Comparison of ENCODE assay signal across 18 cellular contexts in the genomic region with DNA sequence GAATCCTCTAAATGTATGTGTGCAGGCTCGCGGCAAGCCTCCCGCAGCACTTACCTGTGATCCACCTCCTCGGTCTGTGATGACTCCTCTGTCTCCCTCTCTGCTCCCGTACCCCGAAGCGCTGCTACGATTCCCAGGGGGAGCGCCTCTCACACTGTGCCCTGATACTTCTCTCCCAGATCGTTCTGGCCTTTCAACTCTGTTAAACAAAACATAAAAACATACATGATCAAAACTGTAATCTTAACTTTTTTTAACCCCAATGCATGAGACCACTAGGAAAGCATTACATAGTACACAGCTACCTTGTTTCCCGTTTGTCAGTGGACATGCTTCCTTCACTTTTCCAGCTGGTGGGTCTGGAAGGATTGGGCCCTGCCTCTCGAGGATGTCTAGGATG. TPM values are rescaled to one million over a fixed set of nuclear protein-coding genes. Genes with fewer than 3 reads are reported as not detected.
A peak's percentile ranks its signal among the peaks of the same experiment; 100 is the strongest.
DNase-seq lines count a peak whose midpoint lies in the region; ATAC-seq and TF ChIP-seq lines count a peak whose summit lies in the region.
"Had no signal": no experiment of that assay in that cellular context is flagged by ENCODE, and none has a peak within 500 bp of the region (broad histone marks: within the 10 kb centered on the region; RNA-seq: fewer than 3 reads in every experiment).

No MANE protein-coding gene starts in this region.

- no peaks in the 10 kb centered on the region for H3K4me1 ChIP-seq in HCT116 (ENCODE audit: control insufficient read depth in 1 of 2, insufficient read depth in 2 of 2, low read length in 2 of 2)

- no peak for TF ChIP-seq CTCF in HCT116 (IDR thresholded peaks at IDR 0.05 in 2 of 3, conservative IDR thresholded peaks at IDR 0.05 in 1 of 3; ENCODE audit: borderline replicate concordance in 1 of 3, insufficient read depth in 1 of 3, low read depth in 2 of 3, low read length in 2 of 3)
- TF ChIP-seq CTCF in nephron progenitor cell (IDR thresholded peaks at IDR 0.05), result no peak

- H3K9me3 Mint-ChIP-seq in activated naive CD4-positive, alpha-beta T cell treated with anti-CD3 and anti-CD28 coated beads, Interleukin-2, amount 50 U/mL, for 24 hours, result no peaks in the 10 kb centered on the region
- no peaks in the 10 kb centered on the region for H3K9me3 Mint-ChIP-seq in activated naive CD8-positive, alpha-beta T cell treated with anti-CD3 and anti-CD28 coated beads, Interleukin-2, amount 10 ng/mL, durations not matched to agents 7 days and 5 days
- no peaks in the 10 kb centered on the region for H3K9me3 Mint-ChIP-seq in nephron progenitor cell
- H3K9me3 Mint-ChIP-seq: CD4-positive, alpha-beta T cell had no signal

- no peaks in the 10 kb centered on the region for H3K27me3 ChIP-seq in HCT116 (ENCODE audit: insufficient read depth, low read length)

- TF ChIP-seq RAD21 in HCT116 (IDR thresholded peaks at IDR 0.05; ENCODE audit: low read depth), result no peak

- no peak overlapping the region for H3K4me3 ChIP-seq in HCT116 (replicated peaks in 1 of 2; ENCODE audit: low read depth in 1 of 2, low read length in 2 of 2)
- H3K4me3 ChIP-seq: GM23248 had no signal

- no peaks in the 10 kb centered on the region for H4K20me1 ChIP-seq in HCT116 (ENCODE audit: insufficient read depth)

- no peak overlapping the region for H3K27ac ChIP-seq in HCT116 (ENCODE audit: low read depth, low read length)
- H3K27ac ChIP-seq: GM23248, HL-60 had no signal

- peaks cover 4% of the 10 kb centered on the region for H3K4me1 Mint-ChIP-seq in activated naive CD4-positive, alpha-beta T cell treated with anti-CD3 and anti-CD28 coated beads, Interleukin-2, amount 50 U/mL, for 24 hours
- H3K4me1 Mint-ChIP-seq in activated naive CD8-positive, alpha-beta T cell treated with anti-CD3 and anti-CD28 coated beads, Interleukin-2, amount 10 ng/mL, durations not matched to agents 7 days and 5 days, result peaks cover 4% of the 10 kb centered on the region
- H3K4me1 Mint-ChIP-seq in nephron progenitor cell, result no peaks in the 10 kb centered on the region

- H3K36me3 Mint-ChIP-seq in activated naive CD4-positive, alpha-beta T cell treated with anti-CD3 and anti-CD28 coated beads, Interleukin-2, amount 50 U/mL, for 24 hours, result peaks cover 40% of the 10 kb centered on the region
- peaks cover 54% of the 10 kb centered on the region for H3K36me3 Mint-ChIP-seq in activated naive CD8-positive, alpha-beta T cell treated with anti-CD3 and anti-CD28 coated beads, Interleukin-2, amount 10 ng/mL, durations not matched to agents 7 days and 5 days
- H3K36me3 Mint-ChIP-seq in nephron progenitor cell (ENCODE audit: low read depth), result peaks cover 87% of the 10 kb centered on the region

- no peaks in the 10 kb centered on the region for H3K9me2 ChIP-seq in HCT116 (ENCODE audit: insufficient read depth)

- ATAC-seq in HCT116, result no peak
- ATAC-seq in activated naive CD8-positive, alpha-beta T cell treated with anti-CD3 and anti-CD28 coated beads, Interleukin-2, amount 10 ng/mL, durations not matched to agents 7 days and 5 days (ENCODE audit: low read depth), result no peak

- no peaks in the 10 kb centered on the region for H3K9me3 ChIP-seq in HCT116 (ENCODE audit: control insufficient read depth in 1 of 2, insufficient read depth in 1 of 2, low read depth in 1 of 2, low read length in 2 of 2)

- no peaks in the 10 kb centered on the region for H3K27me3 Mint-ChIP-seq in activated naive CD4-positive, alpha-beta T cell treated with anti-CD3 and anti-CD28 coated beads, Interleukin-2, amount 50 U/mL, for 24 hours
- no peaks in the 10 kb centered on the region for H3K27me3 Mint-ChIP-seq in activated naive CD8-positive, alpha-beta T cell treated with anti-CD3 and anti-CD28 coated beads, Interleukin-2, amount 10 ng/mL, durations not matched to agents 7 days and 5 days
- no peaks in the 10 kb centered on the region for H3K27me3 Mint-ChIP-seq in nephron progenitor cell (ENCODE audit: low read depth, poor library complexity)
- H3K27me3 Mint-ChIP-seq: CD4-positive, alpha-beta T cell had no signal

- TF ChIP-seq POLR2A in HCT116 (IDR thresholded peaks at IDR 0.05; ENCODE audit: borderline replicate concordance, extremely low read depth, insufficient read depth, insufficient read length), result no peak

- intact Hi-C loops in HCT116 (cut with micrococcal nuclease), result no loop called here

- TSS peak; percentile 19 for BruUV-seq in HCT116 (replicated peaks; lab: Mats Ljungman, UMichigan)

- H3K36me3 ChIP-seq in HCT116 (ENCODE audit: control insufficient read depth in 1 of 2, insufficient read depth in 2 of 2, low read length in 2 of 2), result peaks cover 57 to 73% of the 10 kb centered on the region in 2 experiments

- H3K9ac ChIP-seq in HCT116 (ENCODE audit: low read length), result no peak overlapping the region
- H3K9ac ChIP-seq: GM23248 had no signal

- RAD21 ChIA-PET in HCT116 (lab: Charles Lee; ENCODE audit: low non-redundant PET in 1 of 2, low total read pairs in 2 of 2, uncharacterized antibody in 2 of 2, unreplicated experiment in 2 of 2), result no interaction called here

- no peak overlapping the region for H3K4me2 ChIP-seq in HCT116 (ENCODE audit: low read length)

- POLR2A ChIA-PET in HCT116 (lab: Charles Lee), result interaction anchor here (0.7 kb wide), 1 partner anchor 16 kb away, joined by 3 read pairs; no protein-coding TSS in a partner anchor
- POLR2A ChIA-PET in activated naive CD8-positive, alpha-beta T cell treated with anti-CD3 and anti-CD28 coated beads, Interleukin-2, amount 10 ng/mL, durations not matched to agents 7 days and 5 days (lab: Charles Lee), result no interaction called here

- peaks cover 19% of the 10 kb centered on the region; the same call in 1 of the 2 replicates for H3K79me2 ChIP-seq in HCT116 (ENCODE audit: insufficient read depth, low read length)

- CTCF ChIA-PET in HCT116 (lab: Charles Lee), result no interaction called here

- H2AFZ ChIP-seq in HCT116 (ENCODE audit: low read depth, low read length, poor library complexity, severe bottlenecking), result no peak overlapping the region
- H2AFZ ChIP-seq: GM23248 had no signal

- H3K4me3 Mint-ChIP-seq in activated naive CD4-positive, alpha-beta T cell treated with anti-CD3 and anti-CD28 coated beads, Interleukin-2, amount 50 U/mL, for 24 hours, result no peak overlapping the region
- H3K4me3 Mint-ChIP-seq in activated naive CD8-positive, alpha-beta T cell treated with anti-CD3 and anti-CD28 coated beads, Interleukin-2, amount 10 ng/mL, durations not matched to agents 7 days and 5 days, result no peak overlapping the region
- no peak overlapping the region for H3K4me3 Mint-ChIP-seq in nephron progenitor cell
- H3K4me3 Mint-ChIP-seq: CD4-positive, alpha-beta T cell had no signal

- peak overlapping the region; percentile 27 for H3K27ac Mint-ChIP-seq in activated naive CD4-positive, alpha-beta T cell treated with anti-CD3 and anti-CD28 coated beads, Interleukin-2, amount 50 U/mL, for 24 hours
- H3K27ac Mint-ChIP-seq in activated naive CD8-positive, alpha-beta T cell treated with anti-CD3 and anti-CD28 coated beads, Interleukin-2, amount 10 ng/mL, durations not matched to agents 7 days and 5 days, result peak overlapping the region; percentile 13
- H3K27ac Mint-ChIP-seq in nephron progenitor cell, result peak overlapping the region; percentile 50
- H3K27ac Mint-ChIP-seq: CD4-positive, alpha-beta T cell had no signal

- DNase-seq in activated naive CD4-positive, alpha-beta T cell treated with anti-CD3 and anti-CD28 coated beads, Interleukin-2, amount 50 U/mL, for 16 hours, result no peak
- no peak for DNase-seq in HCT116 (ENCODE audit: low read depth, low spot score)
- no peak for DNase-seq in activated naive CD8-positive, alpha-beta T cell treated with anti-CD3 and anti-CD28 coated beads, Interleukin-2, amount 10 ng/mL, durations not matched to agents 7 days and 5 days
- DNase-seq in nephron progenitor cell, result no peak
- no peak for DNase-seq in GDM1 (lab: John Stamatoyannopoulos, UW)
- DNase-seq in NCI-H1092 treated with DMSO at 0.1 percent for 48 hours (lab: John Stamatoyannopoulos, UW), result no peak
- DNase-seq in C1 segment of cervical spinal cord (lab: John Stamatoyannopoulos, UW), result no peak
- DNase-seq: CD4-positive, alpha-beta T cell; DMS79 treated with DMSO at 0.1 percent for 48 hours; GM23248; KBM-7; NCI-H1092; NCI-H1694; NCI-H345; NCI-H526 treated with DMSO at 0.1 percent for 48 hours; OCI-M1 had no signal

TF ChIP-seq in HCT116, 20 proteins besides CTCF, POLR2A, EP300 and RAD21 (continues in another document):
- TF ChIP-seq ZBTB33 (IDR thresholded peaks at IDR 0.05; ENCODE audit: extremely low read depth, insufficient replicate concordance, low read length) (no peak), FOSL1 (IDR thresholded peaks at IDR 0.05; ENCODE audit: low read depth) (no peak), ELF1 (IDR thresholded peaks at IDR 0.05; ENCODE audit: borderline replicate concordance, low read depth) (no peak), SIN3A (IDR thresholded peaks at IDR 0.05; ENCODE audit: low read depth) (no peak), SP1 (IDR thresholded peaks at IDR 0.05; ENCODE audit: low read depth) (no peak), EGR1 (IDR thresholded peaks at IDR 0.05; ENCODE audit: low read depth) (no peak), ATF3 (IDR thresholded peaks at IDR 0.05) (no peak), EZH2phosphoT487 (IDR thresholded peaks at IDR 0.05; ENCODE audit: borderline replicate concordance) (no peak), POLR2AphosphoS5 (IDR thresholded peaks at IDR 0.05; ENCODE audit: low read depth, low read length) (no peak), ZFX (IDR thresholded peaks at IDR 0.05) (no peak)

RNA-seq across cellular contexts. Expression of gene SLTM, which starts 46.6 kb away (rescaled TPM):
- 88.7 TPM for total RNA-seq in HCT116 (2021; ENCODE audit: unreplicated experiment)
- polyA plus RNA-seq in HCT116 (2012), result 75.8 and 94.9 TPM in 2 replicates
- 100 to 1,000 TPM; 130 TPM for total RNA-seq in activated naive CD8-positive, alpha-beta T cell treated with anti-CD3 and anti-CD28 coated beads, Interleukin-2, amount 10 ng/mL, durations not matched to agents 7 days and 5 days
